In the genomic region with DNA sequence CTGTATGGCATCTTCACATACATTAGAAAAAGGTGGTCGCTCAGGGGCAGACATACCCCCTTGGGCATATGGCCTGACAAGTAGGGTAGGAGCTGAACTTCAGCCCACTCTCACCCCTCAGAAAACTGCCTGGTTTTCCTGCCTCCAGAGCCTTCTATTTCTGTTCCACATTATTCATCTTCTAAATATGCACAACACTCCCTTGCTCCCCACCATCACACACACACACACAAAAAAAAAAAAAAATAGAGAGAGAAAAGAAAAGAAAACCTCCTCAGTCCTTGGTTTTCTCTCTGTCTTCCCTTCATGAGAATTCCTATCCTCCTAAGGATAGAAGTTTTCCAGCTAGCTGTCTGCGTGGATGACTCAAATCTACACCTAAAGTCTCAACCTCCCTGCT, we compare ENCODE assay signal across 20 cellular contexts. TPM values are rescaled to one million over a fixed set of nuclear protein-coding genes. Genes with fewer than 3 reads are reported as not detected.
DNase-seq lines count a peak whose midpoint lies in the region; ATAC-seq and TF ChIP-seq lines count a peak whose summit lies in the region.
"Had no signal": no experiment of that assay in that cellular context is flagged by ENCODE, and none has a peak within 500 bp of the region (broad histone marks: within the 10 kb centered on the region; RNA-seq: fewer than 3 reads in every experiment).

No MANE protein-coding gene starts in this region.

- 26 to 33% methylated on average over 2 of the region's 2 CpGs for WGBS in aorta, 2 donors

- TF ChIP-seq CTCF in coronary artery (IDR thresholded peaks at IDR 0.05) = no peak

- no peaks in the 10 kb centered on the region for H3K36me3 ChIP-seq in aorta (ENCODE audit: control insufficient read depth in 1 of 2, insufficient read depth in 2 of 2, low read length in 1 of 2)
- H3K36me3 ChIP-seq: SJSA1 had no signal

- H3K4me3 Mint-ChIP-seq in immature natural killer cell = no peak overlapping the region
- H3K4me3 Mint-ChIP-seq: CD8-positive, alpha-beta memory T cell; H9 had no signal

- H3K27ac ChIP-seq in coronary artery (peak overlapping the region; percentile 73 to 78), aorta (ENCODE audit: low read depth in 1 of 2, low read length in 2 of 2) (peak overlapping the region; percentile 11 to 88)
- H3K27ac ChIP-seq: C4-2B, KMS-11, SJSA1 had no signal

- peaks cover 0 to 3% (median 2%) of the 10 kb centered on the region in 3 donors for H3K27me3 Mint-ChIP-seq in immature natural killer cell (ENCODE audit: low read depth in 3 of 3)

- H3K9me3 ChIP-seq in aorta (ENCODE audit: control insufficient read depth, low read length) = no peaks in the 10 kb centered on the region
- H3K9me3 ChIP-seq: SJSA1 had no signal

- peak; percentile 33 for ATAC-seq in aorta (ENCODE audit: low FRiP score)
- ATAC-seq: Right ventricle myocardium inferior had no signal

- H3K4me1 ChIP-seq in aorta (ENCODE audit: control insufficient read depth in 1 of 2, insufficient read depth in 2 of 2, low read length in 2 of 2) = peaks cover 2 to 8% of the 10 kb centered on the region in 2 donors
- H3K4me1 ChIP-seq: SJSA1 had no signal

- peaks cover 0 to 4% (median 0%) of the 10 kb centered on the region in 6 donors for H3K9me3 Mint-ChIP-seq in immature natural killer cell
- H3K9me3 Mint-ChIP-seq: CD8-positive, alpha-beta memory T cell; H9 had no signal

- H3K27me3 ChIP-seq in aorta (ENCODE audit: control insufficient read depth in 1 of 2, insufficient read depth in 2 of 2, low read length in 1 of 2) = no peaks in the 10 kb centered on the region
- H3K27me3 ChIP-seq: SJSA1 had no signal

- no peaks in the 10 kb centered on the region for H3K36me3 Mint-ChIP-seq in immature natural killer cell
- H3K36me3 Mint-ChIP-seq: CD8-positive, alpha-beta memory T cell had no signal

- H3K4me1 Mint-ChIP-seq in immature natural killer cell = no peaks in the 10 kb centered on the region
- H3K4me1 Mint-ChIP-seq: CD8-positive, alpha-beta memory T cell; H9 had no signal

- DNase-seq in EL (peak; percentile 24), M059J (ENCODE audit: low read depth) (peak; percentile 37), coronary artery (ENCODE audit: low spot score) (no peak), aorta (no peak), immature natural killer cell (no peak), pons (ENCODE audit: low spot score) (no peak), ureter (ENCODE audit: low spot score) (no peak)
- DNase-seq: CD8-positive, alpha-beta memory T cell; GF-D8; H9; NCI-H1105; NCI-H2081 treated with DMSO at 0.1 percent for 48 hours; NCI-H446 treated with DMSO at 0.1 percent for 48 hours; NCI-H526 treated with DMSO at 0.1 percent for 48 hours; OCI-M1 had no signal

- H3K27ac Mint-ChIP-seq in immature natural killer cell = no peak overlapping the region
- H3K27ac Mint-ChIP-seq: CD8-positive, alpha-beta memory T cell; H9 had no signal

- H3K4me3 ChIP-seq in coronary artery = no peak overlapping the region
- H3K4me3 ChIP-seq in aorta (ENCODE audit: low read length in 2 of 2) = no peak overlapping the region
- H3K4me3 ChIP-seq: SJSA1 had no signal

- intact Hi-C loops in aorta (cut with DNase I) = no loop called here

RNA-seq across cellular contexts. Expression of a gene that starts 5.6 kb away (rescaled TPM):
- not detected in 2 replicates for total RNA-seq in M059J (2014; rRNA removed; shearing (Covaris generic))
- total RNA-seq in aorta (not detected), ureter (not detected)
- polyA plus RNA-seq in aorta (not detected), immature natural killer cell (not detected)
- total RNA-seq: CD8-positive, alpha-beta memory T cell; Daoy; H9; Right ventricle myocardium inferior; SJSA1 had no signal
- polyA plus RNA-seq: CD8-positive, alpha-beta memory T cell had no signal

RNA-seq across cellular contexts. Expression of a gene that starts 35.6 kb away (rescaled TPM):
- 6.2 and 14.1 TPM in 2 replicates for total RNA-seq in M059J (2014; rRNA removed; shearing (Covaris generic))
- 100 to 1,000 TPM; 257 to 436 TPM for total RNA-seq in aorta
- polyA plus RNA-seq in aorta = 10 to 100 TPM; 32.6 to 46.4 TPM
- polyA plus RNA-seq in immature natural killer cell = 1 to 10 TPM in 2 of 3 donors, under 1 TPM in 1; 0.34 to 2.1 (median 1.4) TPM
- 54.7 TPM for total RNA-seq in ureter

RNA-seq across cellular contexts. Expression of a gene that starts 36.5 kb away (rescaled TPM):
- 42.8 and 59.8 TPM in 2 replicates for total RNA-seq in M059J (2014; rRNA removed; shearing (Covaris generic))
- 10 to 100 TPM; 40.5 to 55.5 TPM for total RNA-seq in aorta
- polyA plus RNA-seq in aorta = 10 to 100 TPM in 1 of 2 donors, 1 to 10 TPM in 1; 9.1 to 44.6 TPM
- polyA plus RNA-seq in immature natural killer cell = 1 to 10 TPM in 2 of 3 donors, under 1 TPM in 1; 0.17 to 6.4 (median 1.1) TPM
- 52.0 TPM for total RNA-seq in ureter

Comparison
In these comparisons a context has a peak if more than half of its experiments do, and no peak if none do; other contexts are left out.
1. DNase-seq: peak in EL (single experiment) and M059J (single experiment); none in coronary artery (single experiment), aorta (0 of 2), immature natural killer cell (0 of 3), pons (single experiment) and ureter (single experiment).